In the genomic region with DNA sequence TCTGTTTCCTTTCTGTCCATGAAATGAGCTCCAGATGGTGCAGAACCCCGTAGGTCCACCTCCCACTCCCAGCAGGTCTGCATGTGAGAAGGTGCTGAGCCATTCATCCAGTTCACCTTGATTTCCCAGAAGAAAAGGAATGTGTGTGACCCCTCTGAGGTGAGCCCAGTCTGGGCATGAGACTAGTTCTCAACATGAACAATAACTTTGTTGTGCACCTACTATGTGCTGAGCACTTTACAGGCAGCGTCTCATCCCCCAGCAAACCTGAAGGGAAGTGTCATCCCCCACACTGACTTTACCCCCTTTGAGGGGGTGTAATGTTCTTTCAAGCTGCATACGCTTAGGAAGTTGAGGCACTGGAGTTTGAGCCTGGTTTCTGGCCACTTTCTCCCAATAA, we compare ENCODE assay signal across 21 cellular contexts.
DNase-seq lines count a peak whose midpoint lies in the region; ATAC-seq, FAIRE-seq and TF ChIP-seq lines count a peak whose summit lies in the region.
"Had no signal": no experiment of that assay in that cellular context is flagged by ENCODE, and none has a peak within 500 bp of the region (broad histone marks: within the 10 kb centered on the region; RNA-seq: fewer than 3 reads in every experiment).

No MANE protein-coding gene starts in this region.

- H3K4me1 Mint-ChIP-seq in dendritic cell treated with granulocyte-macrophage colony-stimulating factor and Interleukin-4, amounts not matched to agents 40 ng/mL and 50 ng/mL, for 4 days (ENCODE audit: low read depth), result peaks cover 25% of the 10 kb centered on the region
- H3K4me1 Mint-ChIP-seq in HFFc6 (ENCODE audit: low read depth) (no peaks in the 10 kb centered on the region), osteocyte (ENCODE audit: unreplicated experiment) (peaks cover 8% of the 10 kb centered on the region)

- no peaks in the 10 kb centered on the region for H3K9me1 ChIP-seq in K562 (ENCODE audit: control insufficient read depth, insufficient read depth, low read length)

- H2AFZ ChIP-seq in K562 (ENCODE audit: low read depth, low read length), result no peak overlapping the region

- CTCF ChIA-PET in K562 (lab: Yijun Ruan, JAX; ENCODE audit: low intra/inter-chr PET ratio), result no interaction called here

- H3K9ac ChIP-seq in BLaER1, result no peak overlapping the region
- no peak overlapping the region for H3K9ac ChIP-seq in K562 (ENCODE audit: insufficient read depth in 1 of 2, low read depth in 2 of 2, low read length in 2 of 2)
- H3K9ac ChIP-seq: BLaER1 treated with 17β-estradiol and CSF1 and Interleukin-3, amounts not matched to agents 10 nM and 100 nM had no signal

- in situ Hi-C loops in K562 (cut with MboI), result no loop called here

- H3K4me3 Mint-ChIP-seq in dendritic cell treated with granulocyte-macrophage colony-stimulating factor and Interleukin-4, amounts not matched to agents 40 ng/mL and 50 ng/mL, for 4 days, result no peak overlapping the region
- no peak overlapping the region for H3K4me3 Mint-ChIP-seq in HFFc6
- no peak overlapping the region for H3K4me3 Mint-ChIP-seq in osteocyte (ENCODE audit: unreplicated experiment)
- H3K4me3 Mint-ChIP-seq: CD4-positive, alpha-beta T cell; CD8-positive, alpha-beta T cell had no signal

- peak overlapping the region; percentile 22 for H3K27ac Mint-ChIP-seq in dendritic cell treated with granulocyte-macrophage colony-stimulating factor and Interleukin-4, amounts not matched to agents 40 ng/mL and 50 ng/mL, for 4 days
- no peak overlapping the region for H3K27ac Mint-ChIP-seq in HFFc6
- H3K27ac Mint-ChIP-seq in osteocyte (ENCODE audit: unreplicated experiment), result no peak overlapping the region
- H3K27ac Mint-ChIP-seq: CD4-positive, alpha-beta T cell; CD8-positive, alpha-beta T cell had no signal

- intact Hi-C loops in K562 (cut with micrococcal nuclease), result loop anchor here (5.0 kb wide), 2 partner anchors 215 to 430 kb away; a partner anchor contains a TSS
- intact Hi-C loops in dendritic cell treated with granulocyte-macrophage colony-stimulating factor and Interleukin-4, amounts not matched to agents 40 ng/mL and 50 ng/mL, for 4 days (cut with micrococcal nuclease), result loop anchor here (10.0 kb wide), 1 partner anchor 362 kb away; no protein-coding TSS in a partner anchor

- peaks cover 11% of the 10 kb centered on the region for H3K36me3 Mint-ChIP-seq in dendritic cell treated with granulocyte-macrophage colony-stimulating factor and Interleukin-4, amounts not matched to agents 40 ng/mL and 50 ng/mL, for 4 days (ENCODE audit: low read depth)
- H3K36me3 Mint-ChIP-seq in HFFc6 (ENCODE audit: low read depth) (no peaks in the 10 kb centered on the region), osteocyte (ENCODE audit: unreplicated experiment) (peaks cover 5% of the 10 kb centered on the region)

- peaks cover under 1% of the 10 kb centered on the region for H3K27me3 Mint-ChIP-seq in dendritic cell treated with granulocyte-macrophage colony-stimulating factor and Interleukin-4, amounts not matched to agents 40 ng/mL and 50 ng/mL, for 4 days
- H3K27me3 Mint-ChIP-seq in HFFc6 (ENCODE audit: insufficient read depth), result peaks cover 5% of the 10 kb centered on the region
- H3K27me3 Mint-ChIP-seq in osteocyte (ENCODE audit: unreplicated experiment), result no peaks in the 10 kb centered on the region
- H3K27me3 Mint-ChIP-seq: CD4-positive, alpha-beta T cell had no signal

- ATAC-seq in K562, result no peak
- no peak for ATAC-seq in GM18867 (IDR thresholded peaks at IDR 0.05; ENCODE audit: unreplicated experiment)
- ATAC-seq: CD8-positive, alpha-beta T cell had no signal

- H3K36me3 ChIP-seq in BLaER1 (no peaks in the 10 kb centered on the region), K562 (ENCODE audit: control insufficient read depth, insufficient read depth, low read length) (no peaks in the 10 kb centered on the region)
- H3K36me3 ChIP-seq: BE2C had no signal

- H3K9me3 ChIP-seq in BLaER1, result no peaks in the 10 kb centered on the region
- H3K9me3 ChIP-seq in K562 (replicated peaks; ENCODE audit: control insufficient read depth, insufficient read depth, low read depth, low read length), result no peaks in the 10 kb centered on the region
- H3K9me3 ChIP-seq: BE2C; BLaER1 treated with 17β-estradiol and CSF1 and Interleukin-3, amounts not matched to agents 10 nM and 100 nM; Caco-2 had no signal

- BruUV-seq in K562 (replicated peaks; lab: Mats Ljungman, UMichigan), result no TSS peak

- TF ChIP-seq CTCF in K562 (IDR thresholded peaks at IDR 0.05 in 2 of 3, conservative IDR thresholded peaks at IDR 0.05 in 1 of 3; ENCODE audit: insufficient read depth in 2 of 3, low read depth in 1 of 3, low read length in 3 of 3) (no peak), HFFc6 (IDR thresholded peaks at IDR 0.05) (no peak), osteocyte (IDR thresholded peaks at IDR 0.05) (no peak)

- no peak overlapping the region for H3K27ac ChIP-seq in BLaER1
- no peak overlapping the region for H3K27ac ChIP-seq in K562 (ENCODE audit: extremely low read depth, low read depth, low read length)
- H3K27ac ChIP-seq: BLaER1 treated with 17β-estradiol and CSF1 and Interleukin-3, amounts not matched to agents 10 nM and 100 nM; C4-2B had no signal

- H3K27me3 ChIP-seq in BLaER1, result no peaks in the 10 kb centered on the region
- H3K27me3 ChIP-seq in K562 (ENCODE audit: control insufficient read depth in 2 of 2, insufficient read depth in 2 of 2, low read length in 2 of 2), result no peaks in the 10 kb centered on the region
- H3K27me3 ChIP-seq: BE2C; BLaER1 treated with 17β-estradiol and CSF1 and Interleukin-3, amounts not matched to agents 10 nM and 100 nM had no signal

- no peaks in the 10 kb centered on the region for H3K79me2 ChIP-seq in K562 (ENCODE audit: control insufficient read depth, insufficient read depth, low read length)

- H3K4me1 ChIP-seq in BLaER1 (peaks cover 18% of the 10 kb centered on the region), K562 (replicated peaks in 1 of 2; ENCODE audit: control insufficient read depth in 2 of 2, insufficient read depth in 2 of 2, low read length in 2 of 2) (peaks cover 4 to 11% of the 10 kb centered on the region in 2 experiments; a peak in 4 of 5 replicates)
- H3K4me1 ChIP-seq: BE2C, Caco-2 had no signal

- DNase-seq in K562 (ENCODE audit: extremely low read depth in 1 of 4, low spot score in 3 of 4) (no peak), HFFc6 (no peak), osteocyte (ENCODE audit: extremely low spot score, unreplicated experiment) (no peak)
- DNase-seq: 8988T; ACHN; BE2C; Caco-2; Calu3; CD4-positive, alpha-beta T cell; CD8-positive, alpha-beta T cell; DMS79 treated with DMSO at 0.1 percent for 48 hours; GF-D8 had no signal

- no peak for TF ChIP-seq RAD21 in K562 (CRISPR knock-in tag; conservative IDR thresholded peaks at IDR 0.05 in 1 of 2, IDR thresholded peaks at IDR 0.05 in 1 of 2)

- H3K4me2 ChIP-seq in BLaER1 (peak overlapping the region; percentile 53; the same call in 1 of the 2 replicates), K562 (ENCODE audit: insufficient read depth, low read length) (no peak overlapping the region)

- FAIRE-seq in K562 (lab: Jason Lieb, UNC), result no peak
- FAIRE-seq: A204.1, D721Med, G401.6, GM12891 had no signal

- no peak for TF ChIP-seq POLR2A in K562 (conservative IDR thresholded peaks at IDR 0.05)

- no peaks in the 10 kb centered on the region for H3K9me3 Mint-ChIP-seq in dendritic cell treated with granulocyte-macrophage colony-stimulating factor and Interleukin-4, amounts not matched to agents 40 ng/mL and 50 ng/mL, for 4 days
- no peaks in the 10 kb centered on the region for H3K9me3 Mint-ChIP-seq in HFFc6
- H3K9me3 Mint-ChIP-seq in osteocyte (ENCODE audit: unreplicated experiment), result no peaks in the 10 kb centered on the region
- H3K9me3 Mint-ChIP-seq: CD4-positive, alpha-beta T cell; CD8-positive, alpha-beta T cell had no signal

- TF ChIP-seq EP300 in K562 (IDR thresholded peaks at IDR 0.05; ENCODE audit: low read length), result no peak

- H4K20me1 ChIP-seq in BLaER1, result no peaks in the 10 kb centered on the region
- no peaks in the 10 kb centered on the region; the same call in 1 of the 2 replicates for H4K20me1 ChIP-seq in K562 (replicated peaks; ENCODE audit: control insufficient read depth, insufficient read depth, low read length)

- 63% methylated on average over 3 of the region's 3 CpGs for WGBS in K562 (ENCODE audit: insufficient coverage, low coverage, missing lambda C conversion rate)

- POLR2A ChIA-PET in K562 (lab: Yijun Ruan, JAX), result interaction anchor here (0.7 kb wide), 1 partner anchor 280 kb away, joined by 3 read pairs; no protein-coding TSS in a partner anchor

- no peak overlapping the region for H3K4me3 ChIP-seq in BLaER1
- no peak overlapping the region for H3K4me3 ChIP-seq in K562
- H3K4me3 ChIP-seq: BLaER1 treated with 17β-estradiol and CSF1 and Interleukin-3, amounts not matched to agents 10 nM and 100 nM had no signal

TF ChIP-seq in K562, 482 proteins besides CTCF, POLR2A, EP300 and RAD21:
- peak; percentile 88 for TF ChIP-seq ZKSCAN1 (IDR thresholded peaks at IDR 0.05; ENCODE audit: low read depth, low read length)
- no peak for TF ChIP-seq RBM22 (IDR thresholded peaks at IDR 0.05; ENCODE audit: low read depth, low read length, poor library complexity, severe bottlenecking)
